Comparison of ENCODE assay signal across 8 cellular contexts in the genomic region with DNA sequence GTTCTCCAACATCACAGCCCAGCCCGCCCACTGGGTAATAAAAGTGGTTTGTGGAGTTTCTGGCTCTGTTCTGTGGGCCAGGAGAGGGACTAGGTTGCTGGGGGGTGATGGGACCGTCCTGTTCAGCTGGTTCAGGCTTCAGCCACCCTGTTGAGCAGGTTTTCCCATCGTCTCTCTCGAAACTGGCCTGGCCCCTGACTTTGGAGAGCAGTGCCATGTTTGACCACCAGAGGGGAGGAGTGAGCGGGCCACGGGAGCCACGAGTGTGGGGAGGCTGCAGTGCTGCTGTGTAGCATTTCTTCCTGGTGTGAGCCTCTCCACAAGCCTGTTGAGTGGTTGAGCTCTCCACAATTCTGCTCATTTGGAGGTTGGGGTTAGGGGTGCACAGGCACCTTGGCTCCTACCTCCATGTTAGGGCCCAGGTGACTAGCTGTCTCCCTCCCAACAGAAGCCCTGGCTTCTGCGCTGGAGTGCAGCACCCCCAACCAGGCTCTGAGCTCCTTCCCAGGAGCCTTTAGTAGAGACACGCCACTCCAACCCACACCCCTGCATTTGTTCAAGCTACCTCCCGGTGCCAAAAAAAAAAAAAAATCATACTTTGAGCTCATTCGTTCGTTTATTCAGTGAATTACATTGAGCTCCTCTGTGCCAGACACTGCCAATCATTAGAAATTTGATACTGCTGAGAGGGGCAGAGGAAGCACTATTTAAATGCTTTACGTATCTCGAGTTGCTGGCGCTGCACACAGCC. TPM values are rescaled to one million over a fixed set of nuclear protein-coding genes. Genes with fewer than 3 reads are reported as not detected.
DNase-seq lines count a peak whose midpoint lies in the region; FAIRE-seq lines count a peak whose summit lies in the region.

No MANE protein-coding gene starts in this region.

- H3K4me1 ChIP-seq in neuronal stem cell (ENCODE audit: control insufficient read depth in 2 of 2, insufficient read depth in 1 of 2, low read depth in 1 of 2, low read length in 2 of 2): peaks cover 1 to 2% of the 10 kb centered on the region in 2 donors

- H3K14ac ChIP-seq in neuronal stem cell (ENCODE audit: low read length): no peak overlapping the region

- peak; percentile 42 for DNase-seq in A172 (ENCODE audit: low spot score)
- DNase-seq in GM18507 (ENCODE audit: extremely low spot score, insufficient read length, low read depth): peak; percentile 77
- DNase-seq in HuH-7.5 (ENCODE audit: low spot score): peak; percentile 73
- peak; percentile 39 for DNase-seq in RCC 7860 (ENCODE audit: low spot score)
- peak; percentile 55 for DNase-seq in activated T-helper 1 cell treated with Interleukin-2 at 50 U/mL for 16 hours (ENCODE audit: low read depth)
- peak; percentile 62 for DNase-seq in fibroblast of peridontal ligament (ENCODE audit: extremely low read depth)
- peak; percentile 75 for DNase-seq in neuronal stem cell (ENCODE audit: low spot score)
- DNase-seq in superior temporal gyrus (ENCODE audit: extremely low spot score): peak; percentile 75

- FAIRE-seq in GM18507 (lab: Jason Lieb, UNC) (peak; percentile 82), RCC 7860 (lab: Jason Lieb, UNC) (no peak)

- peaks cover 0 to 32% (median 0%) of the 10 kb centered on the region in 3 experiments for H3K27me3 ChIP-seq in neuronal stem cell (ENCODE audit: control insufficient read depth in 3 of 3, insufficient read depth in 3 of 3, low read depth in 1 of 3, low read length in 3 of 3)

- no peak overlapping the region for H2BK15ac ChIP-seq in neuronal stem cell (ENCODE audit: low read length)

- H3K36me3 ChIP-seq in neuronal stem cell (replicated peaks in 1 of 2; ENCODE audit: control insufficient read depth in 2 of 2, insufficient read depth in 2 of 2, low read length in 2 of 2): no peaks in the 10 kb centered on the region

- H4K91ac ChIP-seq in neuronal stem cell (ENCODE audit: low read depth, low read length, poor library complexity): no peak overlapping the region

- H2AK5ac ChIP-seq in neuronal stem cell (ENCODE audit: low read depth, low read length): no peak overlapping the region

- H2BK12ac ChIP-seq in neuronal stem cell (ENCODE audit: low read length): no peak overlapping the region

- no peak overlapping the region for H2BK120ac ChIP-seq in neuronal stem cell (ENCODE audit: low read depth, low read length)

- H2BK5ac ChIP-seq in neuronal stem cell (ENCODE audit: low read length): no peak overlapping the region

- H3K4ac ChIP-seq in neuronal stem cell (ENCODE audit: low read length): no peak overlapping the region

- H3K27ac ChIP-seq in neuronal stem cell (replicated peaks; ENCODE audit: low read length): no peak overlapping the region

- H3K9me3 ChIP-seq in neuronal stem cell (replicated peaks in 1 of 2; ENCODE audit: control insufficient read depth in 2 of 2, insufficient read depth in 1 of 2, low read depth in 1 of 2, low read length in 2 of 2): no peaks in the 10 kb centered on the region

- H3K4me2 ChIP-seq in neuronal stem cell (ENCODE audit: insufficient read depth, low read length, poor library complexity, severe bottlenecking): no peak overlapping the region

- WGBS in neuronal stem cell (ENCODE audit: extremely low coverage in 2 of 2, insufficient read length in 2 of 2, insufficient replicate concordance in 1 of 2), 2 donors: no CpG with 5 or more reads among the region's 15 CpGs

- H3K9ac ChIP-seq in neuronal stem cell (ENCODE audit: low read depth, low read length, poor library complexity): no peak overlapping the region

- no peak overlapping the region for H3K4me3 ChIP-seq in neuronal stem cell (ENCODE audit: low read length in 2 of 2)

- peak overlapping the region; percentile 11 for H3K18ac ChIP-seq in neuronal stem cell (ENCODE audit: low read length)

- H3K79me1 ChIP-seq in neuronal stem cell (ENCODE audit: low read depth, low read length): no peaks in the 10 kb centered on the region

- peak overlapping the region; percentile 5 for H4K8ac ChIP-seq in neuronal stem cell (ENCODE audit: low read depth, low read length)

- no peak overlapping the region for H3K23ac ChIP-seq in neuronal stem cell (ENCODE audit: low read depth, low read length, poor library complexity)

- peak overlapping the region; percentile 88 for H2AFZ ChIP-seq in neuronal stem cell (ENCODE audit: low read length)

RNA-seq across cellular contexts. Expression of gene SPINT1, which starts 13.9 kb away (rescaled TPM):
- 0.22 and 1.3 TPM in 2 replicates for total RNA-seq in A172 (2014; rRNA removed; shearing (Covaris generic))
- polyA plus RNA-seq in neuronal stem cell (2013, experiment 1 of 2): 3.1 TPM
- polyA plus RNA-seq in neuronal stem cell (2013, experiment 2 of 2): 3.1 TPM

RNA-seq across cellular contexts. Expression of gene RHOV, which starts 16.3 kb away (rescaled TPM):
- 0.22 and 1.4 TPM in 2 replicates for total RNA-seq in A172 (2014; rRNA removed; shearing (Covaris generic))
- polyA plus RNA-seq in neuronal stem cell (2013, experiment 1 of 2): 0.38 TPM
- polyA plus RNA-seq in neuronal stem cell (2013, experiment 2 of 2): 0.37 TPM

RNA-seq across cellular contexts. Expression of gene PPP1R14D, which starts 29.3 kb away (rescaled TPM):
- total RNA-seq in A172 (2014; rRNA removed; shearing (Covaris generic)): not detected in 2 replicates
- polyA plus RNA-seq in neuronal stem cell (2013, experiment 1 of 2): not detected
- 0.07 TPM for polyA plus RNA-seq in neuronal stem cell (2013, experiment 2 of 2)

RNA-seq across cellular contexts. Expression of gene VPS18, which starts 36.5 kb away (rescaled TPM):
- 39.7 and 41.7 TPM in 2 replicates for total RNA-seq in A172 (2014; rRNA removed; shearing (Covaris generic))
- polyA plus RNA-seq in neuronal stem cell (2013, experiment 1 of 2): 6.1 TPM
- 6.0 TPM for polyA plus RNA-seq in neuronal stem cell (2013, experiment 2 of 2)

RNA-seq across cellular contexts. Expression of gene DNAJC17, which starts 50.5 kb away (rescaled TPM):
- total RNA-seq in A172 (2014; rRNA removed; shearing (Covaris generic)): 36.8 and 63.8 TPM in 2 replicates
- 41.3 TPM for polyA plus RNA-seq in neuronal stem cell (2013, experiment 1 of 2)
- 37.8 TPM for polyA plus RNA-seq in neuronal stem cell (2013, experiment 2 of 2)
